In genomic region chr19:49422407-49423277, GRCh38 we compare ENCODE assay signal across 6 cellular contexts.
DNase-seq lines count a peak whose midpoint lies in the region; ATAC-seq lines count a peak whose summit lies in the region.

No MANE protein-coding gene starts in this region.

- peaks cover 39 to 49% of the 10 kb centered on the region in 2 donors for H3K4me1 Mint-ChIP-seq in effector memory CD8-positive, alpha-beta T cell (ENCODE audit: low read depth in 2 of 2)

- peaks cover 10% of the 10 kb centered on the region for H3K36me3 Mint-ChIP-seq in effector memory CD8-positive, alpha-beta T cell (ENCODE audit: insufficient read depth)

- H3K4me3 Mint-ChIP-seq in effector memory CD8-positive, alpha-beta T cell = peak overlapping the region; percentile 69 to 83

- no peak overlapping the region for H3K27ac Mint-ChIP-seq in effector memory CD8-positive, alpha-beta T cell

- peak; percentile 29 for DNase-seq in ELR (ENCODE audit: low read depth)
- DNase-seq in NOMO-1 treated with dmso at 0.1 percent for 144 hours (lab: John Stamatoyannopoulos, UW; ENCODE audit: unreplicated experiment) = peak; percentile 81
- DNase-seq in effector memory CD8-positive, alpha-beta T cell = peak; percentile 53 to 57 (median 56)
- peak; percentile 46 for DNase-seq in stimulated activated CD4-positive, alpha-beta T cell treated with anti-CD3 and anti-CD28 coated beads, Interleukin-1b, Interleukin-23, amount 100 ng/mL, for 48 hours
- DNase-seq in inferior parietal cortex (ENCODE audit: extremely low spot score) = no peak

- no peaks in the 10 kb centered on the region for H3K9me3 Mint-ChIP-seq in effector memory CD8-positive, alpha-beta T cell

- peak; percentile 67 for ATAC-seq in effector memory CD8-positive, alpha-beta T cell (replicated peaks)
- ATAC-seq in GM21390 (IDR thresholded peaks at IDR 0.05; ENCODE audit: unreplicated experiment) = no peak

- H3K27me3 Mint-ChIP-seq in effector memory CD8-positive, alpha-beta T cell = peaks cover 94 to 100% of the 10 kb centered on the region in 2 donors
